Comparison of ENCODE assay signal across 17 cellular contexts in genomic region chr1:51671527-51672325, GRCh38. TPM values are rescaled to one million over a fixed set of nuclear protein-coding genes. Genes with fewer than 3 reads are reported as not detected.
DNase-seq lines count a peak whose midpoint lies in the region; ATAC-seq and TF ChIP-seq lines count a peak whose summit lies in the region.
"Had no signal": no experiment of that assay in that cellular context is flagged by ENCODE, and none has a peak within 500 bp of the region (broad histone marks: within the 10 kb centered on the region; RNA-seq: fewer than 3 reads in every experiment).

No MANE protein-coding gene starts in this region.

- H3K36me3 ChIP-seq in gastrocnemius medialis, result no peaks in the 10 kb centered on the region
- H3K36me3 ChIP-seq: lower lobe of right lung had no signal

- peaks cover 7% of the 10 kb centered on the region for H3K36me3 Mint-ChIP-seq in type B pancreatic cell
- H3K36me3 Mint-ChIP-seq: activated CD8-positive, alpha-beta memory T cell treated with anti-CD3 and anti-CD28 coated beads, Interleukin-2, amount 10 ng/mL, durations not matched to agents 7 days and 5 days had no signal

- in situ Hi-C loops in gastrocnemius medialis (cut with MboI; ENCODE audit: low sequenced_read_pairs in 4 of 4), result no loop called here

- H3K4me1 ChIP-seq in gastrocnemius medialis, result peaks cover 49 to 72% of the 10 kb centered on the region in 2 donors
- H3K4me1 ChIP-seq: parathyroid adenoma had no signal

- peaks cover 10% of the 10 kb centered on the region for H3K4me1 Mint-ChIP-seq in type B pancreatic cell (ENCODE audit: unreplicated experiment)
- H3K4me1 Mint-ChIP-seq: activated CD8-positive, alpha-beta memory T cell treated with anti-CD3 and anti-CD28 coated beads, Interleukin-2, amount 10 ng/mL, durations not matched to agents 7 days and 5 days; activated naive CD8-positive, alpha-beta T cell treated with anti-CD3 and anti-CD28 coated beads, Interleukin-2, amount 10 ng/mL, durations not matched to agents 7 days and 5 days had no signal

- H3K27ac Mint-ChIP-seq in type B pancreatic cell, result no peak overlapping the region
- H3K27ac Mint-ChIP-seq: activated CD8-positive, alpha-beta memory T cell treated with anti-CD3 and anti-CD28 coated beads, Interleukin-2, amount 10 ng/mL, durations not matched to agents 7 days and 5 days; activated naive CD8-positive, alpha-beta T cell treated with anti-CD3 and anti-CD28 coated beads, Interleukin-2, amount 10 ng/mL, durations not matched to agents 7 days and 5 days had no signal

- TF ChIP-seq CTCF in fibroblast of mammary gland (conservative IDR thresholded peaks at IDR 0.05; ENCODE audit: control insufficient read depth, insufficient read depth, low read depth, low read length), result no peak
- no peak for TF ChIP-seq CTCF in gastrocnemius medialis (IDR thresholded peaks at IDR 0.05 in 4 of 5, conservative IDR thresholded peaks at IDR 0.05 in 1 of 5)
- no peak for TF ChIP-seq CTCF in type B pancreatic cell (conservative IDR thresholded peaks at IDR 0.05)

- ATAC-seq in SK-N-SH treated with all-trans-retinoic acid at 6 μM for 48 hours, result peak; percentile 92
- ATAC-seq in gastrocnemius medialis, result no peak
- ATAC-seq: activated CD8-positive, alpha-beta memory T cell treated with anti-CD3 and anti-CD28 coated beads, Interleukin-2, amount 10 ng/mL, durations not matched to agents 7 days and 5 days; lower lobe of right lung; Right ventricle myocardium inferior had no signal

- no peaks in the 10 kb centered on the region for H3K9me3 Mint-ChIP-seq in type B pancreatic cell
- H3K9me3 Mint-ChIP-seq: activated naive CD8-positive, alpha-beta T cell treated with anti-CD3 and anti-CD28 coated beads, Interleukin-2, amount 10 ng/mL, durations not matched to agents 7 days and 5 days had no signal

- peak; percentile 15 for DNase-seq in SHP77 treated with DMSO at 0.1 percent for 48 hours (lab: John Stamatoyannopoulos, UW)
- no peak for DNase-seq in SHP77 (lab: John Stamatoyannopoulos, UW)
- DNase-seq in fibroblast of mammary gland (ENCODE audit: low read depth), result peak; percentile 72
- peak; percentile 64 for DNase-seq in skeletal muscle cell (ENCODE audit: low read depth)
- no peak for DNase-seq in gastrocnemius medialis
- no peak for DNase-seq in HUDEP-2 (lab: John Stamatoyannopoulos, UW; ENCODE audit: unreplicated experiment in 76 of 76)
- no peak for DNase-seq in type B pancreatic cell (ENCODE audit: extremely low spot score, unreplicated experiment)
- DNase-seq: activated CD8-positive, alpha-beta memory T cell treated with anti-CD3 and anti-CD28 coated beads, Interleukin-2, amount 10 ng/mL, durations not matched to agents 7 days and 5 days; activated naive CD8-positive, alpha-beta T cell treated with anti-CD3 and anti-CD28 coated beads, Interleukin-2, amount 10 ng/mL, durations not matched to agents 7 days and 5 days; effector CD4-positive, alpha-beta T cell; head of caudate nucleus; lower lobe of right lung; MG63; stimulated activated CD4-positive, alpha-beta T cell treated with anti-CD3 and anti-CD28 coated beads, Interleukin-1b, Interleukin-23, amount 100 ng/mL, for 48 hours had no signal

- no peaks in the 10 kb centered on the region for H3K27me3 Mint-ChIP-seq in type B pancreatic cell
- H3K27me3 Mint-ChIP-seq: activated CD8-positive, alpha-beta memory T cell treated with anti-CD3 and anti-CD28 coated beads, Interleukin-2, amount 10 ng/mL, durations not matched to agents 7 days and 5 days; activated naive CD8-positive, alpha-beta T cell treated with anti-CD3 and anti-CD28 coated beads, Interleukin-2, amount 10 ng/mL, durations not matched to agents 7 days and 5 days had no signal

- intact Hi-C loops in gastrocnemius medialis (cut with DNase I; ENCODE audit: low total_unique reads), result no loop called here

- no peak overlapping the region for H3K4me3 Mint-ChIP-seq in type B pancreatic cell
- H3K4me3 Mint-ChIP-seq: activated CD8-positive, alpha-beta memory T cell treated with anti-CD3 and anti-CD28 coated beads, Interleukin-2, amount 10 ng/mL, durations not matched to agents 7 days and 5 days; activated naive CD8-positive, alpha-beta T cell treated with anti-CD3 and anti-CD28 coated beads, Interleukin-2, amount 10 ng/mL, durations not matched to agents 7 days and 5 days had no signal

- no peaks in the 10 kb centered on the region for H3K27me3 ChIP-seq in gastrocnemius medialis
- H3K27me3 ChIP-seq: MG63 had no signal

- peak overlapping the region in 1 of 4 donors; percentile 23 for H3K27ac ChIP-seq in gastrocnemius medialis
- H3K27ac ChIP-seq: lower lobe of right lung, parathyroid adenoma had no signal

- no peaks in the 10 kb centered on the region for H3K9me3 ChIP-seq in gastrocnemius medialis
- H3K9me3 ChIP-seq: lower lobe of right lung, MG63 had no signal

- TF ChIP-seq POLR2A in gastrocnemius medialis (IDR thresholded peaks at IDR 0.05), result no peak

- H3K4me3 ChIP-seq in fibroblast of mammary gland (ENCODE audit: control insufficient read depth, low read depth, low read length), result no peak overlapping the region
- H3K4me3 ChIP-seq in skeletal muscle cell (ENCODE audit: low read depth, low read length), result no peak overlapping the region
- H3K4me3 ChIP-seq in gastrocnemius medialis, result no peak overlapping the region
- H3K4me3 ChIP-seq: lower lobe of right lung, MG63 had no signal

TF ChIP-seq in SK-N-SH treated with all-trans-retinoic acid at 6 μM for 48 hours, 23 proteins besides CTCF, POLR2A, EP300 and RAD21 (continues in another document):
- TF ChIP-seq ZC3H10 (CRISPR knock-in tag; IDR thresholded peaks at IDR 0.05), result no peak
- TF ChIP-seq ZFP3 (CRISPR knock-in tag; IDR thresholded peaks at IDR 0.05), result 0 out of 2 replicates have a peak, but pooled peaks have one; percentile 21
- 0 out of 2 replicates have a peak, but pooled peaks have one; percentile 25 for TF ChIP-seq CSDC2 (CRISPR knock-in tag; IDR thresholded peaks at IDR 0.05)
- TF ChIP-seq ZFP30 (CRISPR knock-in tag; IDR thresholded peaks at IDR 0.05), result no peak
- TF ChIP-seq ZNF70 (CRISPR knock-in tag; IDR thresholded peaks at IDR 0.05), result no peak
- no peak for TF ChIP-seq CREB5 (CRISPR knock-in tag; IDR thresholded peaks at IDR 0.05; ENCODE audit: low read depth)
- no peak for TF ChIP-seq CSRNP3 (CRISPR knock-in tag; IDR thresholded peaks at IDR 0.05)
- TF ChIP-seq ESRRG (CRISPR knock-in tag; IDR thresholded peaks at IDR 0.05), result no peak
- no peak for TF ChIP-seq ZNF565 (CRISPR knock-in tag; conservative IDR thresholded peaks at IDR 0.05; ENCODE audit: low read depth)
- no peak for TF ChIP-seq OSR1 (CRISPR knock-in tag; IDR thresholded peaks at IDR 0.05)
- peak; percentile 40 for TF ChIP-seq ISL1 (CRISPR knock-in tag; IDR thresholded peaks at IDR 0.05)
- TF ChIP-seq TSHZ2 (CRISPR knock-in tag; IDR thresholded peaks at IDR 0.05), result 0 out of 2 replicates have a peak, but pooled peaks have one; percentile 11
- no peak for TF ChIP-seq PPARA (CRISPR knock-in tag; IDR thresholded peaks at IDR 0.05; ENCODE audit: borderline replicate concordance)

RNA-seq across cellular contexts. Expression of gene OSBPL9, which starts 54.8 kb away (rescaled TPM):
- total RNA-seq in gastrocnemius medialis (100 to 1,000 TPM in 3 of 4 donors, 10 to 100 TPM in 1; 65.8 to 206 (median 136) TPM), type B pancreatic cell (ENCODE audit: low replicate concordance) (84.9 and 88.3 TPM in 2 replicates)

Comparison
In these comparisons a context has a peak if more than half of its experiments do, and no peak if none do; other contexts are left out.
1. DNase-seq: peak in SHP77 treated with DMSO at 0.1 percent for 48 hours (single experiment), fibroblast of mammary gland (single experiment) and skeletal muscle cell (single experiment); none in SHP77 (0 of 2), gastrocnemius medialis (0 of 2), HUDEP-2 (0 of 76) and type B pancreatic cell (single experiment).